ENCODE assay signal across 8 cellular contexts in genomic region chr10:24556746-24557742, GRCh38.
DNase-seq lines count a peak whose midpoint lies in the region; ATAC-seq and TF ChIP-seq lines count a peak whose summit lies in the region.

No MANE protein-coding gene starts in this region.

- peaks cover 22% of the 10 kb centered on the region for H3K4me1 ChIP-seq in psoas muscle

- no peak overlapping the region for H3K27ac ChIP-seq in psoas muscle

- no peak overlapping the region for H3K4me3 ChIP-seq in psoas muscle

- TF ChIP-seq CTCF in psoas muscle (IDR thresholded peaks at IDR 0.05) = peak; percentile 78

- peak; percentile 53 for DNase-seq in DMS114 treated with DMSO at 0.1 percent for 48 hours (lab: John Stamatoyannopoulos, UW; ENCODE audit: unreplicated experiment)
- DNase-seq in LHCN-M2 (ENCODE audit: low read depth) = peak; percentile 65
- DNase-seq in UCSD-AML1 (lab: John Stamatoyannopoulos, UW; ENCODE audit: unreplicated experiment) = peak; percentile 59
- DNase-seq in germinal center (ENCODE audit: low spot score) = peak; percentile 24
- no peak for DNase-seq in psoas muscle

- H3K27me3 ChIP-seq in psoas muscle (ENCODE audit: insufficient read depth in 3 of 3, low read length in 2 of 3) = no peaks in the 10 kb centered on the region

- 53 to 58% (median 56%) methylated on average over 24 of the region's 24 CpGs for WGBS in psoas muscle, 3 donors

- intact Hi-C loops in psoas muscle (cut with DNase I) = loop anchor here (5.0 to 10.0 kb wide), 3 partner anchors 1022 to 1395 kb away; no protein-coding TSS in a partner anchor

- H3K9me3 ChIP-seq in psoas muscle = no peaks in the 10 kb centered on the region

- H3K36me3 ChIP-seq in psoas muscle (ENCODE audit: insufficient read depth in 1 of 2, low read depth in 1 of 2) = no peaks in the 10 kb centered on the region

- ATAC-seq in GM18909 (IDR thresholded peaks at IDR 0.05; ENCODE audit: poor library complexity, unreplicated experiment) (peak; percentile 55), psoas muscle (peak in 3 of 4 donors; percentile 51 to 58 (median 54)), GM21825 (IDR thresholded peaks at IDR 0.05; ENCODE audit: unreplicated experiment) (no peak), GM21786 (IDR thresholded peaks at IDR 0.05; ENCODE audit: unreplicated experiment) (no peak)

Comparison
In these comparisons a context has a peak if more than half of its experiments do, and no peak if none do; other contexts are left out.
1. DNase-seq: peak in DMS114 treated with DMSO at 0.1 percent for 48 hours (single experiment), LHCN-M2 (single experiment), UCSD-AML1 (single experiment) and germinal center (single experiment); none in psoas muscle (0 of 2).
2. ATAC-seq: peak in GM18909 (single experiment) and psoas muscle (3 of 4); none in GM21825 (single experiment) and GM21786 (single experiment).